20 cellular contexts compared by ENCODE assay signal in genomic region chr4:99917575-99917974, GRCh38. TPM values are rescaled to one million over a fixed set of nuclear protein-coding genes. Genes with fewer than 3 reads are reported as not detected.
DNase-seq lines count a peak whose midpoint lies in the region; ATAC-seq, FAIRE-seq and TF ChIP-seq lines count a peak whose summit lies in the region.
"Had no signal": no experiment of that assay in that cellular context is flagged by ENCODE, and none has a peak within 500 bp of the region (broad histone marks: within the 10 kb centered on the region; RNA-seq: fewer than 3 reads in every experiment).

No MANE protein-coding gene starts in this region.

- WGBS in GM12878 (ENCODE audit: insufficient coverage, insufficient replicate concordance, low lambda C conversion rate, missing lambda C conversion rate) = 94% methylated on average over 3 of the region's 3 CpGs

- peaks cover 10% of the 10 kb centered on the region for H3K9me3 ChIP-seq in CD4-positive, alpha-beta T cell (ENCODE audit: control insufficient read depth, low read length)
- H3K9me3 ChIP-seq in HEK293 (ENCODE audit: control insufficient read depth, insufficient read depth, low read depth, low read length) (no peaks in the 10 kb centered on the region), GM12878 (replicated peaks; ENCODE audit: control insufficient read depth, insufficient read depth, low read length) (peaks cover 2% of the 10 kb centered on the region; the same call in 2 of the 3 replicates)
- H3K9me3 ChIP-seq: A549, HAP-1 had no signal

- H3K9ac ChIP-seq in GM12878 (ENCODE audit: control insufficient read depth, insufficient read depth, low read length) = no peak overlapping the region
- H3K9ac ChIP-seq: GM23248 had no signal

- no peak overlapping the region for H2AFZ ChIP-seq in GM12878 (ENCODE audit: control insufficient read depth, low read depth, low read length)
- H2AFZ ChIP-seq: GM23248 had no signal

- no peaks in the 10 kb centered on the region for H4K20me1 ChIP-seq in GM12878 (ENCODE audit: control insufficient read depth, insufficient read depth)

- no peak for TF ChIP-seq POLR2A in GM12878 (IDR thresholded peaks at IDR 0.05; ENCODE audit: low read depth, low read length)

- no peaks in the 10 kb centered on the region; the same call in 1 of the 2 replicates for H3K79me2 ChIP-seq in GM12878 (ENCODE audit: control insufficient read depth, insufficient read depth, low read length)

- no peak overlapping the region for H3K4me3 Mint-ChIP-seq in CD4-positive, alpha-beta T cell
- H3K4me3 Mint-ChIP-seq in endothelial cell (ENCODE audit: unreplicated experiment) = peak overlapping the region; percentile 6

- DNase-seq in CD4-positive, alpha-beta T cell = no peak
- DNase-seq in GM12878 (ENCODE audit: low read depth, low spot score) (no peak), endothelial cell (ENCODE audit: low spot score) (no peak), D341Med (ENCODE audit: low spot score) (no peak), Right ventricle myocardium superior (no peak), 8988T (no peak)
- DNase-seq: AML-193; CD4-positive, alpha-beta memory T cell; DMS53; DND-41; EL; GM23248; KBM-7 had no signal

- no peak for TF ChIP-seq RAD21 in GM12878 (IDR thresholded peaks at IDR 0.05; ENCODE audit: insufficient read depth, low read depth, low read length)

- H3K27me3 Mint-ChIP-seq in CD4-positive, alpha-beta T cell = no peaks in the 10 kb centered on the region
- H3K27me3 Mint-ChIP-seq in endothelial cell (ENCODE audit: unreplicated experiment) = no peaks in the 10 kb centered on the region
- H3K27me3 Mint-ChIP-seq: CD4-positive, alpha-beta memory T cell had no signal

- H3K36me3 ChIP-seq in HEK293 (ENCODE audit: control insufficient read depth in 2 of 2, insufficient read depth in 1 of 2, low read length in 2 of 2) = peaks cover 0 to 41% of the 10 kb centered on the region in 2 experiments; a peak in 1 of 3 replicates
- H3K36me3 ChIP-seq in GM12878 (ENCODE audit: control insufficient read depth in 2 of 2, insufficient read depth in 2 of 2, low read length in 1 of 2) = peaks cover 4 to 8% of the 10 kb centered on the region in 2 experiments; a peak in 2 of 4 replicates

- no peak for FAIRE-seq in GM12878 (lab: Jason Lieb, UNC)
- FAIRE-seq: A549, GM12891, GM19239 had no signal

- CTCF ChIA-PET in CD4-positive, alpha-beta T cell (lab: Charles Lee) = no interaction called here
- CTCF ChIA-PET in HEK293 (lab: Yijun Ruan, JAX) (no interaction called here), GM12878 (lab: Yijun Ruan, JAX) (interaction anchor here (0.9 kb wide), 1 partner anchor 106 kb away, joined by 3 read pairs; no protein-coding TSS in a partner anchor)

- H3K4me1 ChIP-seq in HEK293 (ENCODE audit: control insufficient read depth, insufficient read depth, low read length) (no peaks in the 10 kb centered on the region), GM12878 (ENCODE audit: control insufficient read depth, insufficient read depth, low read length) (no peaks in the 10 kb centered on the region)
- H3K4me1 ChIP-seq: A549, HAP-1 had no signal

- SMC1A ChIA-PET in GM12878 (lab: Charles Lee; ENCODE audit: uncharacterized antibody, unreplicated experiment) = interaction anchor here (0.6 to 2.7 kb wide), 6 partner anchors 12 to 102 kb away, joined by 3 to 8 read pairs (median 3); partner anchors contain the start of gene LAMTOR3

- intact Hi-C loops in CD4-positive, alpha-beta T cell (cut with DNase I, micrococcal nuclease) = no loop called here
- intact Hi-C loops in GM12878 (cut with micrococcal nuclease; ENCODE audit: unreplicated experiment) (no loop called here), Right ventricle myocardium superior (cut with DNase I) (no loop called here)

- no peak for TF ChIP-seq CTCF in CD4-positive, alpha-beta T cell (IDR thresholded peaks at IDR 0.05)
- TF ChIP-seq CTCF in HEK293 (tag by site-specific recombination; IDR thresholded peaks at IDR 0.05) = no peak
- TF ChIP-seq CTCF in GM12878 (IDR thresholded peaks at IDR 0.05 in 2 of 3, conservative IDR thresholded peaks at IDR 0.05 in 1 of 3; ENCODE audit: control insufficient read depth in 2 of 3, extremely low read depth in 1 of 3, insufficient read depth in 1 of 3, low read depth in 3 of 3, low read length in 3 of 3) = no peak
- TF ChIP-seq CTCF in endothelial cell (IDR thresholded peaks at IDR 0.05; ENCODE audit: unreplicated experiment) = no peak

- no peak overlapping the region for H3K27ac ChIP-seq in CD4-positive, alpha-beta T cell (ENCODE audit: low read depth, low read length)
- no peak overlapping the region for H3K27ac ChIP-seq in HEK293 (ENCODE audit: extremely low read depth, low read depth, low read length)
- no peak overlapping the region for H3K27ac ChIP-seq in GM12878 (ENCODE audit: control insufficient read depth, insufficient read depth)
- H3K27ac ChIP-seq: A549, C4-2B, GM23248 had no signal

- peaks cover 80% of the 10 kb centered on the region for H3K36me3 Mint-ChIP-seq in CD4-positive, alpha-beta T cell (ENCODE audit: low read depth)
- H3K36me3 Mint-ChIP-seq in endothelial cell (ENCODE audit: low read depth, unreplicated experiment) = peaks cover 41% of the 10 kb centered on the region

- peaks cover 7% of the 10 kb centered on the region for H3K9me3 Mint-ChIP-seq in CD4-positive, alpha-beta T cell
- no peaks in the 10 kb centered on the region for H3K9me3 Mint-ChIP-seq in endothelial cell (ENCODE audit: unreplicated experiment)

- no peak overlapping the region for H3K4me2 ChIP-seq in GM12878 (ENCODE audit: control insufficient read depth, insufficient read depth)
- H3K4me2 ChIP-seq: A549 had no signal

- no peak for TF ChIP-seq EP300 in GM12878 (IDR thresholded peaks at IDR 0.05; ENCODE audit: borderline replicate concordance in 1 of 2, control insufficient read depth in 1 of 2, low read depth in 2 of 2, low read length in 2 of 2)

- no peak for ATAC-seq in CD4-positive, alpha-beta T cell (ENCODE audit: poor library complexity)
- ATAC-seq in GM12878 = no peak
- ATAC-seq in GM21423 (IDR thresholded peaks at IDR 0.05; ENCODE audit: unreplicated experiment) = no peak
- ATAC-seq in Right ventricle myocardium superior (ENCODE audit: poor library complexity) = no peak
- ATAC-seq: A549 had no signal

- in situ Hi-C loops in GM12878 (cut with MboI) = no loop called here

- H3K27me3 ChIP-seq in CD4-positive, alpha-beta T cell (ENCODE audit: control insufficient read depth, insufficient read depth, low read length) = no peaks in the 10 kb centered on the region
- no peaks in the 10 kb centered on the region for H3K27me3 ChIP-seq in GM12878 (replicated peaks in 1 of 2; ENCODE audit: control insufficient read depth in 2 of 2, insufficient read depth in 2 of 2, low read length in 1 of 2)

- H3K27ac Mint-ChIP-seq in CD4-positive, alpha-beta T cell = peak overlapping the region; percentile 24
- no peak overlapping the region for H3K27ac Mint-ChIP-seq in endothelial cell (ENCODE audit: unreplicated experiment)

- RAD21 ChIA-PET in GM12878 (lab: Charles Lee; ENCODE audit: unreplicated experiment) = no interaction called here

- peaks cover 35% of the 10 kb centered on the region for H3K4me1 Mint-ChIP-seq in CD4-positive, alpha-beta T cell (ENCODE audit: low read depth)
- no peaks in the 10 kb centered on the region for H3K4me1 Mint-ChIP-seq in endothelial cell (ENCODE audit: unreplicated experiment)

- TSS peak; percentile 23 for BruUV-seq in GM12878 (replicated peaks; lab: Mats Ljungman, UMichigan)

- H3K4me3 ChIP-seq in HEK293 (ENCODE audit: low read depth, low read length) (no peak overlapping the region), GM12878 (no peak overlapping the region)
- H3K4me3 ChIP-seq: A549, GM23248, HAP-1 had no signal

- POLR2A ChIA-PET in CD4-positive, alpha-beta T cell (lab: Charles Lee) = no interaction called here
- POLR2A ChIA-PET in HEK293 (lab: Yijun Ruan, JAX) = no interaction called here
- POLR2A ChIA-PET in GM12878 (lab: Charles Lee) = no interaction called here

RNA-seq across cellular contexts. Expression of gene LAMTOR3, which starts 23.3 kb away (rescaled TPM):
- total RNA-seq in CD4-positive, alpha-beta T cell = 10 to 100 TPM; 32.0 to 32.8 TPM
- 12.7 and 13.4 TPM in 2 replicates for total RNA-seq in GM12878 (2013; cell fraction: nucleolus; rRNA removed)
- total RNA-seq in GM12878 (2014; rRNA removed) (32.0 and 35.6 TPM in 2 replicates), GM12878 (2014; rRNA removed; fragmentation: Illumina TruSeq; extraction: Trizol) (40.3 and 40.4 TPM in 2 replicates), GM12878 (2021) (30.1 and 31.7 TPM in 2 replicates), endothelial cell (ENCODE audit: unreplicated experiment) (41.8 TPM), Right ventricle myocardium superior (31.4 TPM)
- 22.2 TPM for polyA plus RNA-seq in GM12878 (2011; ENCODE audit: low read depth)
- polyA plus RNA-seq in GM12878 (2011; rRNA removed) (82.2 and 113 TPM in 2 replicates), GM12878 (2014; fragmentation: Illumina TruSeq; extraction: Trizol) (58.8 and 74.5 TPM in 2 replicates), GM12878 (2014; fragmentation: Nextera tagmentation; extraction: Ambion mirVana) (100 to 1,000 TPM in 1 of 2 experiments, 10 to 100 TPM in 1; 88.7 to 120 TPM), GM12878 (2014; rRNA removed) (31.9 and 39.7 TPM in 2 replicates), GM12878 (2016; fragmentation: Nextera tagmentation; extraction: Ambion mirVana) (10 to 100 TPM; 72.3 to 72.8 TPM)
- 20.3 and 30.6 TPM in 2 replicates for polyA plus RNA-seq in GM12878 (2011; cell fraction: cytosol; rRNA removed)
- 17.6 and 19.3 TPM in 2 replicates for polyA plus RNA-seq in GM12878 (2011; cell fraction: nucleus; rRNA removed)
- polyA plus RNA-seq in GM12878 (2012) = 25.8 and 34.1 TPM in 2 replicates
- polyA minus RNA-seq in GM12878 (2011; rRNA and poly(A)+ RNA removed) = 12.5 and 22.5 TPM in 2 replicates
- 5.2 and 6.1 TPM in 2 replicates for polyA minus RNA-seq in GM12878 (2011; cell fraction: cytosol; rRNA and poly(A)+ RNA removed)
- 5.0 and 7.1 TPM in 2 replicates for polyA minus RNA-seq in GM12878 (2011; cell fraction: nucleus; rRNA and poly(A)+ RNA removed)

RNA-seq across cellular contexts. Expression of gene DNAJB14, which starts 28.8 kb away (rescaled TPM):
- 10 to 100 TPM; 66.3 to 67.4 TPM for total RNA-seq in CD4-positive, alpha-beta T cell
- total RNA-seq in GM12878 (2013; cell fraction: nucleolus; rRNA removed) = 150 and 151 TPM in 2 replicates
- 23.2 and 26.6 TPM in 2 replicates for total RNA-seq in GM12878 (2014; rRNA removed)
- total RNA-seq in GM12878 (2014; rRNA removed; fragmentation: Illumina TruSeq; extraction: Trizol) = 32.4 and 34.4 TPM in 2 replicates
- 35.4 and 37.8 TPM in 2 replicates for total RNA-seq in GM12878 (2021)
- polyA plus RNA-seq in GM12878 (2011; ENCODE audit: low read depth) = 5.6 TPM
- polyA plus RNA-seq in GM12878 (2011; rRNA removed) = 38.9 and 81.1 TPM in 2 replicates
- polyA plus RNA-seq in GM12878 (2011; cell fraction: cytosol; rRNA removed) = 32.6 and 32.7 TPM in 2 replicates
- polyA plus RNA-seq in GM12878 (2011; cell fraction: nucleus; rRNA removed) = 45.2 and 55.8 TPM in 2 replicates
- 24.1 and 24.9 TPM in 2 replicates for polyA plus RNA-seq in GM12878 (2012)
- 21.4 and 24.5 TPM in 2 replicates for polyA plus RNA-seq in GM12878 (2014; fragmentation: Illumina TruSeq; extraction: Trizol)
- polyA plus RNA-seq in GM12878 (2014; fragmentation: Nextera tagmentation; extraction: Ambion mirVana) = 10 to 100 TPM in 1 of 2 experiments, 1 to 10 TPM in 1; 9.5 to 13.3 TPM
- polyA plus RNA-seq in GM12878 (2014; rRNA removed) = 19.1 and 20.6 TPM in 2 replicates
- 10 to 100 TPM; 44.1 to 49.2 TPM for polyA plus RNA-seq in GM12878 (2016; fragmentation: Nextera tagmentation; extraction: Ambion mirVana)
- 39.9 and 41.0 TPM in 2 replicates for polyA minus RNA-seq in GM12878 (2011; rRNA and poly(A)+ RNA removed)
- polyA minus RNA-seq in GM12878 (2011; cell fraction: cytosol; rRNA and poly(A)+ RNA removed) = 17.4 and 23.7 TPM in 2 replicates
- polyA minus RNA-seq in GM12878 (2011; cell fraction: nucleus; rRNA and poly(A)+ RNA removed) = 56.8 and 96.3 TPM in 2 replicates
- total RNA-seq in endothelial cell (ENCODE audit: unreplicated experiment) = 55.2 TPM
- 18.3 TPM for total RNA-seq in Right ventricle myocardium superior

RNA-seq across cellular contexts. Expression of gene H2AZ1, which starts 32.5 kb away (rescaled TPM):
- total RNA-seq in CD4-positive, alpha-beta T cell = 100 to 1,000 TPM in 1 of 2 experiments, 10 to 100 TPM in 1; 96.3 to 102 TPM
- 40.8 and 40.9 TPM in 2 replicates for total RNA-seq in GM12878 (2013; cell fraction: nucleolus; rRNA removed)
- total RNA-seq in GM12878 (2014; rRNA removed) (681 and 685 TPM in 2 replicates), GM12878 (2014; rRNA removed; fragmentation: Illumina TruSeq; extraction: Trizol) (713 and 719 TPM in 2 replicates), GM12878 (2021) (655 and 662 TPM in 2 replicates), endothelial cell (ENCODE audit: unreplicated experiment) (318 TPM), Right ventricle myocardium superior (80.4 TPM)
- polyA plus RNA-seq in GM12878 (2011; ENCODE audit: low read depth) = 554 TPM
- polyA plus RNA-seq in GM12878 (2011; rRNA removed) (1,077 and 1,299 TPM in 2 replicates), GM12878 (2014; fragmentation: Illumina TruSeq; extraction: Trizol) (548 and 652 TPM in 2 replicates), GM12878 (2014; fragmentation: Nextera tagmentation; extraction: Ambion mirVana) (1,000 to 10,000 TPM; 3,787 to 4,800 TPM), GM12878 (2014; rRNA removed) (670 and 724 TPM in 2 replicates), GM12878 (2016; fragmentation: Nextera tagmentation; extraction: Ambion mirVana) (1,000 to 10,000 TPM; 1,970 to 2,092 TPM)
- 834 and 852 TPM in 2 replicates for polyA plus RNA-seq in GM12878 (2011; cell fraction: cytosol; rRNA removed)
- polyA plus RNA-seq in GM12878 (2011; cell fraction: nucleus; rRNA removed) = 448 and 476 TPM in 2 replicates
- 483 and 525 TPM in 2 replicates for polyA plus RNA-seq in GM12878 (2012)
- 442 and 507 TPM in 2 replicates for polyA minus RNA-seq in GM12878 (2011; rRNA and poly(A)+ RNA removed)
- 145 and 155 TPM in 2 replicates for polyA minus RNA-seq in GM12878 (2011; cell fraction: cytosol; rRNA and poly(A)+ RNA removed)
- polyA minus RNA-seq in GM12878 (2011; cell fraction: nucleus; rRNA and poly(A)+ RNA removed) = 78.7 and 121 TPM in 2 replicates
